Comparison of ENCODE assay signal across 1 cellular context in the genomic region with DNA sequence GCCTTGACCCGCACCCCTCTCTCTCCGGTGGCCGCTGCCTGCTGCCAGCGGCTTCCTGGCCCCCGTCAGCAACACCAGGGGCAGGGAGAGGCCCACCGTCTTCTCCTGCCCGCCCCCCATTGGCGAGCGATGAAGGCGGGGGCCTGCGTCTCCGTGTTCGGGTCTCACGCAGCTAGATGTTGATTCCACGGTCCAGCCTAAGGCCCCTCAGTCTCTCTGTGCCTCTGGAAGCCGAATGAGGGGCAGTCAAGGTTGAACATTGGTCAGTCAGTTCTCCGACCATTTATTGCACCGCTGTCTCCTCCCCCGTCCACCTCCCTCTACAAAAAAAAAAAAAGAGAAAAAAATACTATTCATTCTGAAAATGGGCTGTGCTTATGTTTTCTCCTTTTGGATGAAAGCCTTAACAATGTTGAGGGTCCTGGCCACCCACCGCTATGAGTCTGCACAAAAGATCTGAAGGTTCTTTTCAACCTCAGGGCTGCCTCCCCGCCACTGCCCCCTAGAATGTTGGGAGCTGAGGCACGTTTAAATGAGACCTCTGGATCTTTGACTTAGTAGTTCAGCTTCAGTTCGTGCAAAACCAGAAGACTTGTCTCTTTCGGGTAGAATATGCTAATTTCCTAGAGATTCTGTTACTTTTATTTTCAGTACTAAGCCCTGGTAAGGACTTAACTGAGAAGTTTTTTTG.
A peak's percentile ranks its signal among the peaks of the same experiment; 100 is the strongest.
TF ChIP-seq lines count a peak whose summit lies in the region.

No MANE protein-coding gene starts in this region.

TF ChIP-seq in H1, 55 proteins besides CTCF, POLR2A, EP300 and RAD21:
- TF ChIP-seq POLR2AphosphoS5 (IDR thresholded peaks at IDR 0.05; ENCODE audit: low read depth, low read length) = peak; percentile 18
- TF ChIP-seq FOSL1 (IDR thresholded peaks at IDR 0.05; ENCODE audit: insufficient read depth, low read depth, low read length) = no peak
- TF ChIP-seq CTBP2 (IDR thresholded peaks at IDR 0.05; ENCODE audit: borderline replicate concordance, insufficient read depth, insufficient read length, low read length) = no peak
- peak; percentile 45; the same call in 1 of the 2 replicates for TF ChIP-seq TBP (IDR thresholded peaks at IDR 0.05; ENCODE audit: low read depth, low read length)
- 0 out of 2 replicates have a peak, but pooled peaks have one; percentile 65 for TF ChIP-seq PHF8 (conservative IDR thresholded peaks at IDR 0.05; ENCODE audit: low read depth, low read length)
- TF ChIP-seq HDAC2 (IDR thresholded peaks at IDR 0.05; ENCODE audit: borderline replicate concordance in 1 of 2, low read depth in 2 of 2, low read length in 2 of 2) = 0 out of 4 replicates have a peak, but pooled peaks of 1 of the 2 experiments have one; percentile 29
